12 cellular contexts compared by ENCODE assay signal in genomic region chr22:47340851-47341436, GRCh38.
"Had no signal": no experiment of that assay in that cellular context is flagged by ENCODE, and none has a peak within 500 bp of the region (broad histone marks: within the 10 kb centered on the region; RNA-seq: fewer than 3 reads in every experiment).

No MANE protein-coding gene starts in this region.

- DNase-seq: activated CD8-positive, alpha-beta T cell treated with anti-CD3 and anti-CD28 coated beads for 36 hours; activated effector memory CD4-positive, alpha-beta T cell treated with Interleukin-2 at 50 U/mL for 16 hours; activated naive CD4-positive, alpha-beta T cell treated with anti-CD3 and anti-CD28 coated beads, Interleukin-2, amount 50 U/mL, for 16 hours; activated T-cell treated with anti-CD3 and anti-CD28 coated beads, Interleukin-2, amount 50 U/mL, for 4 hours; endodermal cell; left cardiac atrium; lower lobe of right lung; midbrain; stimulated activated CD4-positive, alpha-beta T cell treated with anti-CD3 and anti-CD28 coated beads, Interleukin-2, amount 100 ng/mL, for 48 hours; T-helper 1 cell; T1000 had no signal

- ATAC-seq: activated CD8-positive, alpha-beta T cell treated with anti-CD3 and anti-CD28 coated beads for 36 hours; activated T-cell treated with anti-CD3 and anti-CD28 coated beads, Interleukin-2, amount 50 U/mL, for 4 hours; left cardiac atrium; lower lobe of right lung; stimulated activated memory B cell treated with anti-CD40 and anti-IgM and Interleukin-4, amounts not matched to agents 10 μg/mL and 1 μg/mL and 100 μg/mL, for 72 hours had no signal
